Comparison of ENCODE assay signal across 22 cellular contexts in the genomic region with DNA sequence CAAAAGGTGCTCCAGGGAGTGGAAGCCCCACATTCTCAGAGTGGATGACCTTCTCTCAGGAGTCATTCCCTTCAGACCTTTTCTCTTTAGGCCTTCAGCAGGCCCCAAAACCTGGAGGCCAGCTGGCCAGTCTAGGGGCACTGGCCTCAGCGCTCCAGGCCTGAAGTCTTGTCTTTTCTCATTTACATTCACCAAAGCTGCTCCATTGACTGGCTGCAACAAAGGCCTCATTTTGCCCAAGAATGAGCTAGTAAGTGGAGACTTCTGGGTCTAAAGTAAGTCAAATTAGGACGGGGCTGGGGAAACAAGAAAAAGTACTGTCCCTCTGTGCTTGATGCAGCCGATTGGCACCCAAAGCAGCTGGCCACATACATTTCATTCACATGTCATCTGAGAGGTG.
DNase-seq lines count a peak whose midpoint lies in the region; TF ChIP-seq lines count a peak whose summit lies in the region.
"Had no signal": no experiment of that assay in that cellular context is flagged by ENCODE, and none has a peak within 500 bp of the region (broad histone marks: within the 10 kb centered on the region; RNA-seq: fewer than 3 reads in every experiment).

No MANE protein-coding gene starts in this region.

- H3K9me3 ChIP-seq in HUES64 (ENCODE audit: insufficient read depth, low read depth, low read length) (no peaks in the 10 kb centered on the region), adipocyte (ENCODE audit: control insufficient read depth, low read length) (no peaks in the 10 kb centered on the region)
- H3K9me3 ChIP-seq: BE2C had no signal

- H3K27ac Mint-ChIP-seq in chondrocyte (ENCODE audit: unreplicated experiment), result no peak overlapping the region
- H3K27ac Mint-ChIP-seq: CD4-positive, alpha-beta memory T cell; HFFc6 had no signal

- H3K36me3 ChIP-seq in HUES64 (ENCODE audit: insufficient read depth, low read length) (no peaks in the 10 kb centered on the region), adipocyte (ENCODE audit: control insufficient read depth, insufficient read depth, low read length, severe bottlenecking) (no peaks in the 10 kb centered on the region)
- H3K36me3 ChIP-seq: BE2C had no signal

- no peak for TF ChIP-seq CTCF in chondrocyte (IDR thresholded peaks at IDR 0.05)

- peaks cover 2% of the 10 kb centered on the region for H3K36me3 Mint-ChIP-seq in chondrocyte (ENCODE audit: low read depth)
- H3K36me3 Mint-ChIP-seq: CD4-positive, alpha-beta memory T cell had no signal

- peaks cover 11% of the 10 kb centered on the region for H3K4me1 ChIP-seq in HUES64 (ENCODE audit: insufficient read depth, low read length)
- H3K4me1 ChIP-seq in adipocyte (ENCODE audit: control insufficient read depth, insufficient read depth, low read length), result peaks cover 32% of the 10 kb centered on the region
- H3K4me1 ChIP-seq: BE2C had no signal

- no peak overlapping the region for H3K9ac ChIP-seq in HUES64 (ENCODE audit: low read depth, low read length)
- peak overlapping the region; percentile 7 for H3K9ac ChIP-seq in adipocyte (ENCODE audit: low read length)
- H3K9ac ChIP-seq: KMS-11 had no signal

- H3K4me3 ChIP-seq in HUES64 (ENCODE audit: low read length) (no peak overlapping the region), adipocyte (ENCODE audit: low read length) (no peak overlapping the region)
- H3K4me3 ChIP-seq: PC-9 had no signal

- no peaks in the 10 kb centered on the region for H3K9me3 Mint-ChIP-seq in chondrocyte (ENCODE audit: low read depth)
- H3K9me3 Mint-ChIP-seq: CD4-positive, alpha-beta memory T cell; HFFc6 had no signal

- no peaks in the 10 kb centered on the region for H3K27me3 ChIP-seq in HUES64 (ENCODE audit: insufficient read depth, low read length)
- no peaks in the 10 kb centered on the region for H3K27me3 ChIP-seq in adipocyte (replicated peaks; ENCODE audit: control insufficient read depth, insufficient read depth, low read length)
- H3K27me3 ChIP-seq: BE2C had no signal

- peaks cover 32% of the 10 kb centered on the region for H3K4me1 Mint-ChIP-seq in chondrocyte (ENCODE audit: low read depth)
- H3K4me1 Mint-ChIP-seq: CD4-positive, alpha-beta memory T cell had no signal

- H3K27me3 Mint-ChIP-seq in chondrocyte (ENCODE audit: low read depth), result no peaks in the 10 kb centered on the region
- H3K27me3 Mint-ChIP-seq: CD4-positive, alpha-beta memory T cell had no signal

- no peak for DNase-seq in adipocyte (ENCODE audit: low read depth)
- peak; percentile 49 for DNase-seq in foreskin melanocyte
- peak; percentile 80 for DNase-seq in pons (ENCODE audit: low spot score)
- no peak for DNase-seq in stimulated activated CD4-positive, alpha-beta T cell treated with anti-CD3 and anti-CD28 coated beads, Interleukin-12 subunit alpha, Interleukin-12 subunit beta, amount 100 ng/mL, for 4 hours
- DNase-seq in chondrocyte (ENCODE audit: low spot score), result no peak
- no peak for DNase-seq in NCI-H146 (lab: John Stamatoyannopoulos, UW)
- no peak for DNase-seq in NCI-H2196 treated with DMSO at 0.1 percent for 48 hours (lab: John Stamatoyannopoulos, UW; ENCODE audit: unreplicated experiment)
- DNase-seq: BE2C; CD4-positive, alpha-beta memory T cell; DND-41; GF-D8; GOT3; HFFc6; NCI-H1092 treated with DMSO at 0.1 percent for 48 hours; NCI-H187; NCI-H446; NCI-H748 treated with DMSO at 0.1 percent for 48 hours; PC-9; SHP77 had no signal

- peak overlapping the region; percentile 67; the same call in 1 of the 2 replicates for H3K27ac ChIP-seq in HUES64 (ENCODE audit: low read depth, low read length)
- H3K27ac ChIP-seq: HL-60, KMS-11, PC-9 had no signal

- no peak overlapping the region for H3K4me3 Mint-ChIP-seq in chondrocyte (ENCODE audit: unreplicated experiment)
- H3K4me3 Mint-ChIP-seq: CD4-positive, alpha-beta memory T cell; HFFc6 had no signal

- WGBS in HUES64, result 73% methylated on average over 3 of the region's 3 CpGs

Comparison
In these comparisons a context has a peak if more than half of its experiments do, and no peak if none do; other contexts are left out.
1. DNase-seq: peak in foreskin melanocyte (single experiment) and pons (single experiment); none in adipocyte (single experiment), stimulated activated CD4-positive, alpha-beta T cell treated with anti-CD3 and anti-CD28 coated beads, Interleukin-12 subunit alpha, Interleukin-12 subunit beta, amount 100 ng/mL, for 4 hours (single experiment), chondrocyte (single experiment), NCI-H146 (single experiment) and NCI-H2196 treated with DMSO at 0.1 percent for 48 hours (single experiment).